In the genomic region with DNA sequence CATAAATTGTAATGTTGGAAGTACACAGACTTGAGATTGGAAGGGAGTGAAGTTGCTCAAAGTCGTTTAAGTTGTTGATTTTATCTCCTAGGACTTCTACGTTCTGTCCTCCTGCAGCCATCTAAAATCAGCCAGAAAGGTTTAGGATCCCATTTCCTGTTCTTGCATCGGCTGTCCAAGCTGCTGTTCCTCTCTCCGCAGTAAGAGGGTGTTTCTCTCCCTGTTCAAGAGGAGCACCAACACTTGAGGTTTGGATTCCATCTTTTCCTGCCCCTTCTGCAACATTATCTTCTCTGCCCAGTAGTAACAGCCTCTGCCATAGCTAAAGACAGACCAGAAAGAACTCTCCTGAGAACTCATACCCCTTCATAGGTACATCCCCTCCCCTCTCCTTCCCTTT, we compare ENCODE assay signal across 10 cellular contexts.
A peak's percentile ranks its signal among the peaks of the same experiment; 100 is the strongest.
DNase-seq lines count a peak whose midpoint lies in the region; ATAC-seq and TF ChIP-seq lines count a peak whose summit lies in the region.
"Had no signal": no experiment of that assay in that cellular context is flagged by ENCODE, and none has a peak within 500 bp of the region (broad histone marks: within the 10 kb centered on the region; RNA-seq: fewer than 3 reads in every experiment).

No MANE protein-coding gene starts in this region.

- no peak overlapping the region for H3K4me3 ChIP-seq in esophagus muscularis mucosa
- no peak overlapping the region for H3K4me3 ChIP-seq in osteoblast (ENCODE audit: insufficient read depth, low read length)

- TF ChIP-seq CTCF in esophagus muscularis mucosa (IDR thresholded peaks at IDR 0.05), result peak in 2 of 3 experiments; percentile 30 to 49
- TF ChIP-seq CTCF in osteoblast (IDR thresholded peaks at IDR 0.05; ENCODE audit: extremely low read depth, low read depth, low read length), result peak; percentile 53

- H3K27me3 ChIP-seq in esophagus muscularis mucosa (no peaks in the 10 kb centered on the region), osteoblast (ENCODE audit: insufficient read depth, low read length) (no peaks in the 10 kb centered on the region)

- no peaks in the 10 kb centered on the region for H3K36me3 Mint-ChIP-seq in activated CD4-positive, alpha-beta T cell treated with anti-CD3 and anti-CD28 coated beads for 36 hours (ENCODE audit: low read depth)

- H3K9me3 ChIP-seq in esophagus muscularis mucosa (no peaks in the 10 kb centered on the region), osteoblast (ENCODE audit: low read depth, low read length) (no peaks in the 10 kb centered on the region)

- peak; percentile 45 for DNase-seq in DMS153 treated with DMSO at 0.1 percent for 48 hours (lab: John Stamatoyannopoulos, UW; ENCODE audit: unreplicated experiment)
- peak; percentile 25 for DNase-seq in NCI-H460 (ENCODE audit: extremely low read depth, low read depth)
- no peak for DNase-seq in esophagus muscularis mucosa (ENCODE audit: extremely low spot score)
- DNase-seq in osteoblast (ENCODE audit: insufficient read length, low spot score, missing footprints), result no peak
- no peak for DNase-seq in activated CD4-positive, alpha-beta T cell treated with anti-CD3 and anti-CD28 coated beads for 36 hours
- DNase-seq in GM19240 (ENCODE audit: insufficient read length, low spot score), result no peak
- DNase-seq: HCEC 1CT had no signal

- H3K27ac Mint-ChIP-seq in activated CD4-positive, alpha-beta T cell treated with anti-CD3 and anti-CD28 coated beads for 36 hours, result no peak overlapping the region
- H3K27ac Mint-ChIP-seq: activated naive CD4-positive, alpha-beta T cell treated with anti-CD3 and anti-CD28 coated beads, Interleukin-2, amount 50 U/mL, for 72 hours had no signal

- H3K4me1 ChIP-seq in esophagus muscularis mucosa, result no peaks in the 10 kb centered on the region
- H3K4me1 ChIP-seq in osteoblast (ENCODE audit: insufficient read depth, low read length), result no peaks in the 10 kb centered on the region

- 40% methylated on average over 4 of the region's 4 CpGs for WGBS in esophagus muscularis mucosa

- peak overlapping the region; percentile 83 for H2AFZ ChIP-seq in osteoblast (ENCODE audit: low read length)

- ATAC-seq in HG03439 (IDR thresholded peaks at IDR 0.05; ENCODE audit: unreplicated experiment), result no peak
- no peak for ATAC-seq in activated CD4-positive, alpha-beta T cell treated with anti-CD3 and anti-CD28 coated beads for 36 hours
- ATAC-seq in GM21423 (IDR thresholded peaks at IDR 0.05; ENCODE audit: unreplicated experiment), result no peak
- ATAC-seq: activated naive CD4-positive, alpha-beta T cell treated with anti-CD3 and anti-CD28 coated beads, Interleukin-2, amount 50 U/mL, for 72 hours had no signal

- intact Hi-C loops in esophagus muscularis mucosa (cut with DNase I), result no loop called here
- intact Hi-C loops in activated CD4-positive, alpha-beta T cell treated with anti-CD3 and anti-CD28 coated beads for 36 hours (cut with DNase I, micrococcal nuclease), result no loop called here

- no peak overlapping the region for H3K4me3 Mint-ChIP-seq in activated CD4-positive, alpha-beta T cell treated with anti-CD3 and anti-CD28 coated beads for 36 hours

- no peaks in the 10 kb centered on the region for H4K20me1 ChIP-seq in osteoblast (ENCODE audit: insufficient read depth, low read length)

- POLR2A ChIA-PET in activated CD4-positive, alpha-beta T cell treated with anti-CD3 and anti-CD28 coated beads for 36 hours (lab: Charles Lee), result interaction anchor here (0.6 kb wide), 1 partner anchor 1343 kb away, joined by 3 read pairs; no protein-coding TSS in a partner anchor

- H3K4me2 ChIP-seq in osteoblast (ENCODE audit: insufficient read depth, low read length), result no peak overlapping the region

- H3K27me3 Mint-ChIP-seq in activated CD4-positive, alpha-beta T cell treated with anti-CD3 and anti-CD28 coated beads for 36 hours, result peaks cover 35% of the 10 kb centered on the region

- no peaks in the 10 kb centered on the region for H3K9me3 Mint-ChIP-seq in activated CD4-positive, alpha-beta T cell treated with anti-CD3 and anti-CD28 coated beads for 36 hours (ENCODE audit: low read depth)

- H3K79me2 ChIP-seq in osteoblast (ENCODE audit: insufficient read depth, low read length), result no peaks in the 10 kb centered on the region

- H3K36me3 ChIP-seq in esophagus muscularis mucosa, result no peaks in the 10 kb centered on the region
- no peaks in the 10 kb centered on the region for H3K36me3 ChIP-seq in osteoblast (ENCODE audit: insufficient read depth, low read length)

- H3K27ac ChIP-seq in esophagus muscularis mucosa (replicated peaks in 1 of 4), result no peak overlapping the region
- no peak overlapping the region for H3K27ac ChIP-seq in osteoblast (ENCODE audit: low read depth, low read length)

- CTCF ChIA-PET in activated CD4-positive, alpha-beta T cell treated with anti-CD3 and anti-CD28 coated beads for 36 hours (lab: Charles Lee), result interaction anchor here (1.6 kb wide), 1 partner anchor 36 kb away, joined by 4 read pairs; no protein-coding TSS in a partner anchor

- TF ChIP-seq EP300 in esophagus muscularis mucosa (IDR thresholded peaks at IDR 0.05), result no peak

- no peak for TF ChIP-seq POLR2A in esophagus muscularis mucosa (IDR thresholded peaks at IDR 0.05; ENCODE audit: low read depth)

- H3K4me1 Mint-ChIP-seq in activated CD4-positive, alpha-beta T cell treated with anti-CD3 and anti-CD28 coated beads for 36 hours, result peaks cover 10% of the 10 kb centered on the region

Comparison
In these comparisons a context has a peak if more than half of its experiments do, and no peak if none do; other contexts are left out.
1. DNase-seq: peak in DMS153 treated with DMSO at 0.1 percent for 48 hours (single experiment) and NCI-H460 (single experiment); none in esophagus muscularis mucosa (single experiment), osteoblast (single experiment), activated CD4-positive, alpha-beta T cell treated with anti-CD3 and anti-CD28 coated beads for 36 hours (single experiment) and GM19240 (single experiment).